In genomic region chr6:15656145-15656544, GRCh38 we compare ENCODE assay signal across 29 cellular contexts.
"Had no signal": no experiment of that assay in that cellular context is flagged by ENCODE, and none has a peak within 500 bp of the region (broad histone marks: within the 10 kb centered on the region; RNA-seq: fewer than 3 reads in every experiment).

No MANE protein-coding gene starts in this region.

- H3K4me1 Mint-ChIP-seq: mesothelial cell of epicardium, nephron had no signal

- H3K36me3 ChIP-seq: left ventricle myocardium inferior, tibial artery had no signal

- H3K27ac ChIP-seq: left ventricle myocardium inferior, lower lobe of right lung, neural progenitor cell, parathyroid adenoma, testis, tibial artery had no signal

- H3K27me3 ChIP-seq: neural progenitor cell, testis, tibial artery had no signal

- H3K4me1 ChIP-seq: parathyroid adenoma, testis had no signal

- H3K4me2 ChIP-seq: neural progenitor cell, smooth muscle cell had no signal

- H3K4me3 Mint-ChIP-seq: effector memory CD8-positive, alpha-beta T cell; immature natural killer cell; mesothelial cell of epicardium; naive thymus-derived CD4-positive, alpha-beta T cell; nephron; neural progenitor cell; stimulated activated effector memory CD8-positive, alpha-beta T cell treated with anti-CD3 and anti-CD28 coated beads, Interleukin-12 subunit alpha, Interleukin-12 subunit beta, amount 100 ng/mL, for 72 hours; type B pancreatic cell had no signal

- H2AFZ ChIP-seq: neural progenitor cell, parathyroid adenoma had no signal

- H3K27me3 Mint-ChIP-seq: effector memory CD8-positive, alpha-beta T cell; naive thymus-derived CD4-positive, alpha-beta T cell; progenitor cell of endocrine pancreas; type B pancreatic cell had no signal

- H3K9ac ChIP-seq: neural progenitor cell, parathyroid adenoma had no signal

- H3K27ac Mint-ChIP-seq: effector memory CD8-positive, alpha-beta T cell; mesothelial cell of epicardium; naive thymus-derived CD4-positive, alpha-beta T cell; nephron; neural progenitor cell; progenitor cell of endocrine pancreas; stimulated activated effector memory CD8-positive, alpha-beta T cell treated with anti-CD3 and anti-CD28 coated beads, Interleukin-12 subunit alpha, Interleukin-12 subunit beta, amount 100 ng/mL, for 72 hours; type B pancreatic cell had no signal

- H3K9me3 ChIP-seq: left ventricle myocardium inferior, lower lobe of right lung, mucosa of descending colon, testis, tibial artery had no signal

- H3K4me3 ChIP-seq: left ventricle myocardium inferior, lower lobe of right lung, mucosa of descending colon, neural progenitor cell, smooth muscle cell, testis, tibial artery had no signal

- ATAC-seq: effector memory CD8-positive, alpha-beta T cell; left colon; lower lobe of right lung; mucosa of descending colon; naive thymus-derived CD4-positive, alpha-beta T cell; sciatic nerve; stimulated activated effector memory CD8-positive, alpha-beta T cell treated with anti-CD3 and anti-CD28 coated beads, Interleukin-12 subunit alpha, Interleukin-12 subunit beta, amount 100 ng/mL, for 72 hours; stimulated activated naive CD8-positive, alpha-beta T cell treated with anti-CD3 and anti-CD28 coated beads, Interleukin-15, Interleukin-2, amounts not matched to agents 100 U/mL and 50 U/mL, for 24 hours had no signal

- DNase-seq: cortex of kidney; effector memory CD8-positive, alpha-beta T cell; hypothalamus; immature natural killer cell; islet precursor cell; kidney glomerular epithelial cell; left colon; left ventricle myocardium inferior; lower lobe of right lung; mesenchymal stem cell; mucosa of descending colon; naive thymus-derived CD4-positive, alpha-beta T cell; stimulated activated CD4-positive, alpha-beta T cell treated with anti-CD3 and anti-CD28 coated beads, Interleukin-12 subunit alpha, Interleukin-12 subunit beta, amount 100 ng/mL, for 4 hours; stimulated activated CD4-positive, alpha-beta T cell treated with anti-CD3 and anti-CD28 coated beads, Interleukin-1b, Interleukin-23, amount 100 ng/mL, for 48 hours; stimulated activated CD4-positive, alpha-beta T cell treated with anti-CD3 and anti-CD28 coated beads, Interleukin-4, amount 100 ng/mL, for 1 hour; stimulated activated naive CD8-positive, alpha-beta T cell treated with anti-CD3 and anti-CD28 coated beads, Interleukin-15, Interleukin-2, amounts not matched to agents 100 U/mL and 50 U/mL, for 24 hours; substantia nigra; testis; tibial artery had no signal

- FAIRE-seq: endometrium had no signal

- H3K9me3 Mint-ChIP-seq: effector memory CD8-positive, alpha-beta T cell; immature natural killer cell; mesothelial cell of epicardium; naive thymus-derived CD4-positive, alpha-beta T cell; nephron; neural progenitor cell; stimulated activated effector memory CD8-positive, alpha-beta T cell treated with anti-CD3 and anti-CD28 coated beads, Interleukin-12 subunit alpha, Interleukin-12 subunit beta, amount 100 ng/mL, for 72 hours; type B pancreatic cell had no signal
